20 cellular contexts compared by ENCODE assay signal in the genomic region with DNA sequence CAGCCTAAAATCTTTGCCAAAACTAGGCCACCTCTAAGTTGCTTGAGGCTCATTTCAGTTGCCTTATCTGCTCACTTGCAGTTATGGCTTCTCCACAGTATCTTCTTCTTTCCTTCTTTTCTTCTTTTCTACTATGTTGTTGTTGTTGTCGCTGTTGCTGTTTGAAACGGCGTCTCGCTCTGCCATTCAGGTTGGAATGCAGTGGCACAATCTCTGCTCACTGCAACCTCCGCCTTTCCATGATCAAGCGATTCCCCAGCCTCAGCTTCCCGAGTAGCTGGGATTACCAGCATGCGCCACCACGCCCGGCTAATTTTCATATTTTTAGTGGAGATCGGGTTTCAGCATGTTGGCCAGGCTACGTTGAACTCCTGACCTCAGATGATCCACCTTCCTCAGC.
"Had no signal": no experiment of that assay in that cellular context is flagged by ENCODE, and none has a peak within 500 bp of the region (broad histone marks: within the 10 kb centered on the region; RNA-seq: fewer than 3 reads in every experiment).

No MANE protein-coding gene starts in this region.

- H3K4me1 ChIP-seq: heart right ventricle, right lobe of liver had no signal

- H3K9me3 Mint-ChIP-seq: activated naive CD8-positive, alpha-beta T cell treated with anti-CD3 and anti-CD28 coated beads, Interleukin-2, amount 10 ng/mL, durations not matched to agents 7 days and 5 days; activated T-helper 1 cell treated with anti-CD3 and anti-CD28 coated beads, Interleukin-12 subunit alpha, Interleukin-12 subunit beta, Interleukin-2, Interleukin-4 antibody, amounts not matched to agents 30 ng/mL and 10 ng/mL and 1 ng/mL, durations not matched to agents 14 hours and 24 hours and 36 hours had no signal

- ATAC-seq: activated CD4-positive, CD25-positive, alpha-beta regulatory T cell treated with anti-CD3 and anti-CD28 coated beads, Interleukin-2, amount 50 U/mL, for 24 hours; heart right ventricle; left lobe of liver; naive thymus-derived CD4-positive, alpha-beta T cell; right lobe of liver; stimulated activated memory B cell treated with anti-CD40 and anti-IgM and Interleukin-4, amounts not matched to agents 10 μg/mL and 1 μg/mL and 100 μg/mL, for 72 hours had no signal

- H3K4me1 Mint-ChIP-seq: activated naive CD8-positive, alpha-beta T cell treated with anti-CD3 and anti-CD28 coated beads, Interleukin-2, amount 10 ng/mL, durations not matched to agents 7 days and 5 days; naive thymus-derived CD4-positive, alpha-beta T cell; stimulated activated memory B cell treated with anti-CD40 and anti-IgM and Interleukin-4, amounts not matched to agents 10 μg/mL and 1 μg/mL and 100 μg/mL, for 72 hours had no signal

- H3K27ac Mint-ChIP-seq: activated naive CD8-positive, alpha-beta T cell treated with anti-CD3 and anti-CD28 coated beads, Interleukin-2, amount 10 ng/mL, durations not matched to agents 7 days and 5 days; activated T-helper 1 cell treated with anti-CD3 and anti-CD28 coated beads, Interleukin-12 subunit alpha, Interleukin-12 subunit beta, Interleukin-2, Interleukin-4 antibody, amounts not matched to agents 30 ng/mL and 10 ng/mL and 1 ng/mL, durations not matched to agents 14 hours and 24 hours and 36 hours; naive thymus-derived CD4-positive, alpha-beta T cell; stimulated activated memory B cell treated with anti-CD40 and anti-IgM and Interleukin-4, amounts not matched to agents 10 μg/mL and 1 μg/mL and 100 μg/mL, for 72 hours had no signal

- H3K4me3 Mint-ChIP-seq: activated naive CD8-positive, alpha-beta T cell treated with anti-CD3 and anti-CD28 coated beads, Interleukin-2, amount 10 ng/mL, durations not matched to agents 7 days and 5 days; activated T-helper 1 cell treated with anti-CD3 and anti-CD28 coated beads, Interleukin-12 subunit alpha, Interleukin-12 subunit beta, Interleukin-2, Interleukin-4 antibody, amounts not matched to agents 30 ng/mL and 10 ng/mL and 1 ng/mL, durations not matched to agents 14 hours and 24 hours and 36 hours; stimulated activated memory B cell treated with anti-CD40 and anti-IgM and Interleukin-4, amounts not matched to agents 10 μg/mL and 1 μg/mL and 100 μg/mL, for 72 hours had no signal

- H3K4me3 ChIP-seq: gastrocnemius medialis, heart right ventricle, right lobe of liver, uterus had no signal

- H3K27me3 ChIP-seq: brain microvascular endothelial cell, gastrocnemius medialis, heart right ventricle, right lobe of liver, uterus had no signal

- H3K27me3 Mint-ChIP-seq: stimulated activated memory B cell treated with anti-CD40 and anti-IgM and Interleukin-4, amounts not matched to agents 10 μg/mL and 1 μg/mL and 100 μg/mL, for 72 hours had no signal

- DNase-seq: activated CD4-positive, alpha-beta T cell treated with anti-CD3 and anti-CD28 coated beads, Interleukin-2, amount 50 U/mL, for 1 hour; activated CD8-positive, alpha-beta memory T cell treated with anti-CD3 and anti-CD28 coated beads for 24 hours; activated naive CD4-positive, alpha-beta T cell; activated naive CD8-positive, alpha-beta T cell treated with anti-CD3 and anti-CD28 coated beads, Interleukin-2, amount 10 ng/mL, durations not matched to agents 7 days and 5 days; anterior cingulate cortex; brain microvascular endothelial cell; cerebellar nuclear complex; effector memory CD4-positive, alpha-beta T cell; heart right ventricle; naive thymus-derived CD4-positive, alpha-beta T cell; nucleus accumbens; right lobe of liver; T-helper 1 cell; T1000; uterus had no signal

- H3K36me3 ChIP-seq: brain microvascular endothelial cell, gastrocnemius medialis, heart right ventricle, right lobe of liver, uterus had no signal

- H3K9me3 ChIP-seq: gastrocnemius medialis, heart right ventricle, right lobe of liver, uterus had no signal

- H3K36me3 Mint-ChIP-seq: activated naive CD8-positive, alpha-beta T cell treated with anti-CD3 and anti-CD28 coated beads, Interleukin-2, amount 10 ng/mL, durations not matched to agents 7 days and 5 days; stimulated activated memory B cell treated with anti-CD40 and anti-IgM and Interleukin-4, amounts not matched to agents 10 μg/mL and 1 μg/mL and 100 μg/mL, for 72 hours had no signal

- H3K27ac ChIP-seq: brain microvascular endothelial cell, gastrocnemius medialis, heart right ventricle, right lobe of liver, uterus had no signal
